ENCODE assay signal across 11 cellular contexts in genomic region chr2:157056200-157056676, GRCh38.
A peak's percentile ranks its signal among the peaks of the same experiment; 100 is the strongest.
DNase-seq lines count a peak whose midpoint lies in the region; ATAC-seq and TF ChIP-seq lines count a peak whose summit lies in the region.
"Had no signal": no experiment of that assay in that cellular context is flagged by ENCODE, and none has a peak within 500 bp of the region (broad histone marks: within the 10 kb centered on the region; RNA-seq: fewer than 3 reads in every experiment).

No MANE protein-coding gene starts in this region.

- H4K20me1 ChIP-seq in HCT116 (ENCODE audit: insufficient read depth) = no peaks in the 10 kb centered on the region

- no peak for TF ChIP-seq POLR2A in HCT116 (IDR thresholded peaks at IDR 0.05; ENCODE audit: borderline replicate concordance, extremely low read depth, insufficient read depth, insufficient read length)
- peak in 1 of 2 donors; percentile 27 for TF ChIP-seq POLR2A in adrenal gland (IDR thresholded peaks at IDR 0.05)

- peak overlapping the region; percentile 40; the same call in 1 of the 2 replicates for H3K27ac ChIP-seq in HCT116 (ENCODE audit: low read depth, low read length)
- peak overlapping the region in 4 of 5 donors; percentile 66 to 84 (median 72) for H3K27ac ChIP-seq in adrenal gland

- H2AFZ ChIP-seq in HCT116 (ENCODE audit: low read depth, low read length, poor library complexity, severe bottlenecking) = peak overlapping the region; percentile 63

- no TSS peak for BruUV-seq in HCT116 (replicated peaks; lab: Mats Ljungman, UMichigan)

- ATAC-seq in HCT116 (peak; percentile 67), esophagus mucosa (no peak), HG03469 (IDR thresholded peaks at IDR 0.05; ENCODE audit: unreplicated experiment) (no peak), HG03520 (IDR thresholded peaks at IDR 0.05; ENCODE audit: unreplicated experiment) (no peak)

- TF ChIP-seq CTCF in HCT116 (IDR thresholded peaks at IDR 0.05 in 2 of 3, conservative IDR thresholded peaks at IDR 0.05 in 1 of 3; ENCODE audit: borderline replicate concordance in 1 of 3, insufficient read depth in 1 of 3, low read depth in 2 of 3, low read length in 2 of 3) = no peak
- no peak for TF ChIP-seq CTCF in adrenal gland (IDR thresholded peaks at IDR 0.05)

- WGBS in adrenal gland, 4 donors = 7 to 19% (median 9%) methylated on average over 1 of the region's 1 CpG

- intact Hi-C loops in HCT116 (cut with micrococcal nuclease) = loop anchor here (5.0 to 10.0 kb wide), 2 partner anchors 136 to 471 kb away; no protein-coding TSS in a partner anchor
- intact Hi-C loops in adrenal gland (cut with DNase I) = no loop called here

- H3K4me3 ChIP-seq in HCT116 (replicated peaks in 1 of 2; ENCODE audit: low read depth in 1 of 2, low read length in 2 of 2) (no peak overlapping the region), adrenal gland (peak overlapping the region in 1 of 4 donors; percentile 47)

- no peaks in the 10 kb centered on the region for H3K9me3 ChIP-seq in HCT116 (ENCODE audit: control insufficient read depth in 1 of 2, insufficient read depth in 1 of 2, low read depth in 1 of 2, low read length in 2 of 2)
- H3K9me3 ChIP-seq in adrenal gland (replicated peaks in 1 of 3) = no peaks in the 10 kb centered on the region
- H3K9me3 ChIP-seq: BE2C had no signal

- no peaks in the 10 kb centered on the region for H3K79me2 ChIP-seq in HCT116 (ENCODE audit: insufficient read depth, low read length)

- H3K9ac ChIP-seq in HCT116 (ENCODE audit: low read length) = no peak overlapping the region

- H3K36me3 ChIP-seq in HCT116 (ENCODE audit: control insufficient read depth in 1 of 2, insufficient read depth in 2 of 2, low read length in 2 of 2) (no peaks in the 10 kb centered on the region), adrenal gland (replicated peaks in 1 of 2) (no peaks in the 10 kb centered on the region)
- H3K36me3 ChIP-seq: BE2C had no signal

- TF ChIP-seq RAD21 in HCT116 (IDR thresholded peaks at IDR 0.05; ENCODE audit: low read depth) = 0 out of 2 replicates have a peak, but pooled peaks have one; percentile 3

- peak overlapping the region; percentile 18 for H3K4me2 ChIP-seq in HCT116 (ENCODE audit: low read length)

- RAD21 ChIA-PET in HCT116 (lab: Charles Lee; ENCODE audit: low non-redundant PET in 1 of 2, low total read pairs in 2 of 2, uncharacterized antibody in 2 of 2, unreplicated experiment in 2 of 2) = interaction anchor here (0.5 to 0.7 kb wide), 3 partner anchors 125 to 170 kb away, joined by 3 to 5 read pairs (median 4); no protein-coding TSS in a partner anchor

- H3K4me1 ChIP-seq in HCT116 (ENCODE audit: control insufficient read depth in 1 of 2, insufficient read depth in 2 of 2, low read length in 2 of 2) = peaks cover 10 to 28% of the 10 kb centered on the region in 2 experiments
- H3K4me1 ChIP-seq in adrenal gland (replicated peaks in 1 of 2) = peaks cover 0 to 14% of the 10 kb centered on the region in 2 donors
- H3K4me1 ChIP-seq: BE2C had no signal

- POLR2A ChIA-PET in HCT116 (lab: Charles Lee) = no interaction called here

- H3K9me2 ChIP-seq in HCT116 (ENCODE audit: insufficient read depth) = no peaks in the 10 kb centered on the region

- CTCF ChIA-PET in HCT116 (lab: Charles Lee) = interaction anchor here (0.8 to 1.5 kb wide), 6 partner anchors 13 to 1683 kb away, joined by 3 to 8 read pairs (median 4); no protein-coding TSS in a partner anchor

- no peaks in the 10 kb centered on the region for H3K27me3 ChIP-seq in HCT116 (ENCODE audit: insufficient read depth, low read length)
- H3K27me3 ChIP-seq in adrenal gland = no peaks in the 10 kb centered on the region
- H3K27me3 ChIP-seq: BE2C had no signal

- DNase-seq in A172 (ENCODE audit: low spot score) (peak; percentile 65), HCT116 (ENCODE audit: low read depth, low spot score) (peak; percentile 56), adrenal gland (peak; percentile 23 to 65 (median 45)), iris pigment epithelial cell (ENCODE audit: low read depth) (peak; percentile 89), NCI-H524 treated with DMSO at 0.1 percent for 48 hours (lab: John Stamatoyannopoulos, UW) (no peak)
- DNase-seq: activated T-cell treated with anti-CD3 and anti-CD28 coated beads, Interleukin-2, amount 50 U/mL, for 24 hours; BE2C; stimulated activated naive CD4-positive, alpha-beta T cell treated with Interleukin-2 at 50 U/mL for 16 hours had no signal

TF ChIP-seq in HCT116, 20 proteins besides CTCF, POLR2A, EP300 and RAD21:
- no peak for TF ChIP-seq EGR1 (IDR thresholded peaks at IDR 0.05; ENCODE audit: low read depth)
- TF ChIP-seq TCF7L2 (IDR thresholded peaks at IDR 0.05; ENCODE audit: borderline replicate concordance, extremely low read depth, insufficient read depth, insufficient read length) = no peak
- no peak for TF ChIP-seq REST (IDR thresholded peaks at IDR 0.05; ENCODE audit: low read depth)
- TF ChIP-seq EZH2 (IDR thresholded peaks at IDR 0.05) = no peak
- TF ChIP-seq EZH2phosphoT487 (IDR thresholded peaks at IDR 0.05; ENCODE audit: borderline replicate concordance) = no peak
- peak; percentile 40; the same call in 1 of the 2 replicates for TF ChIP-seq CEBPB (IDR thresholded peaks at IDR 0.05; ENCODE audit: low read depth)
- TF ChIP-seq POLR2AphosphoS5 (IDR thresholded peaks at IDR 0.05; ENCODE audit: low read depth, low read length) = no peak
- TF ChIP-seq CBX3 (IDR thresholded peaks at IDR 0.05; ENCODE audit: low read depth) = no peak
- TF ChIP-seq ZBTB33 (IDR thresholded peaks at IDR 0.05; ENCODE audit: extremely low read depth, insufficient replicate concordance, low read length) = no peak
- TF ChIP-seq MAX (IDR thresholded peaks at IDR 0.05) = no peak
- TF ChIP-seq ELF1 (IDR thresholded peaks at IDR 0.05; ENCODE audit: borderline replicate concordance, low read depth) = no peak
- TF ChIP-seq ZFX (IDR thresholded peaks at IDR 0.05) = no peak
- TF ChIP-seq FOSL1 (IDR thresholded peaks at IDR 0.05; ENCODE audit: low read depth) = peak; percentile 28; the same call in 1 of the 2 replicates
- no peak for TF ChIP-seq SIN3A (IDR thresholded peaks at IDR 0.05; ENCODE audit: low read depth)
- TF ChIP-seq JUND (IDR thresholded peaks at IDR 0.05) = peak; percentile 52
- 0 out of 2 replicates have a peak, but pooled peaks have one; percentile 15 for TF ChIP-seq SRF (IDR thresholded peaks at IDR 0.05; ENCODE audit: low read depth)
- TF ChIP-seq ZNF274 (IDR thresholded peaks at IDR 0.05; ENCODE audit: low read depth, low read length) = no peak
- TF ChIP-seq YY1 (IDR thresholded peaks at IDR 0.05; ENCODE audit: extremely low read depth, insufficient replicate concordance, low read depth, low read length) = no peak
- no peak for TF ChIP-seq ATF3 (IDR thresholded peaks at IDR 0.05)
- peak; percentile 42; the same call in 1 of the 2 replicates for TF ChIP-seq SP1 (IDR thresholded peaks at IDR 0.05; ENCODE audit: low read depth)
TF ChIP-seq in HCT116: peak in this region for 5.
